In genomic region chr10:76429331-76429625, GRCh38 we compare ENCODE assay signal across 17 cellular contexts.
DNase-seq lines count a peak whose midpoint lies in the region; ATAC-seq and TF ChIP-seq lines count a peak whose summit lies in the region.
"Had no signal": no experiment of that assay in that cellular context is flagged by ENCODE, and none has a peak within 500 bp of the region (broad histone marks: within the 10 kb centered on the region; RNA-seq: fewer than 3 reads in every experiment).

No MANE protein-coding gene starts in this region.

- intact Hi-C loops in Right ventricle myocardium superior (cut with DNase I), result no loop called here
- intact Hi-C loops in vagina (cut with DNase I), result no loop called here

- H3K27me3 Mint-ChIP-seq in brain (peaks cover 12% of the 10 kb centered on the region), nephron (ENCODE audit: low read depth) (no peaks in the 10 kb centered on the region)
- H3K27me3 Mint-ChIP-seq: CD4-positive, alpha-beta memory T cell had no signal

- H3K36me3 Mint-ChIP-seq in brain (no peaks in the 10 kb centered on the region), nephron (ENCODE audit: low read depth) (no peaks in the 10 kb centered on the region)
- H3K36me3 Mint-ChIP-seq: CD4-positive, alpha-beta memory T cell had no signal

- ATAC-seq in Right ventricle myocardium superior (ENCODE audit: poor library complexity), result no peak
- no peak for ATAC-seq in HG03196 (IDR thresholded peaks at IDR 0.05; ENCODE audit: unreplicated experiment)
- ATAC-seq: Panc1 had no signal

- H3K4me3 Mint-ChIP-seq in brain, result peak overlapping the region; percentile 28 to 77 (median 64)
- peak overlapping the region in 2 of 3 experiments; percentile 37 to 52 for H3K4me3 Mint-ChIP-seq in nephron
- H3K4me3 Mint-ChIP-seq: CD4-positive, alpha-beta memory T cell had no signal

- H3K4me1 ChIP-seq in cardiac muscle cell (ENCODE audit: low read depth) (peaks cover 49% of the 10 kb centered on the region), vagina (peaks cover 22% of the 10 kb centered on the region)

- H3K9me3 ChIP-seq in cardiac muscle cell (ENCODE audit: low read depth) (no peaks in the 10 kb centered on the region), vagina (no peaks in the 10 kb centered on the region)
- H3K9me3 ChIP-seq: testis had no signal

- H3K9me3 Mint-ChIP-seq in brain (peaks cover 0 to 10% (median 3%) of the 10 kb centered on the region in 5 experiments), nephron (peaks cover 2% of the 10 kb centered on the region)

- DNase-seq in cardiac muscle cell (ENCODE audit: low read depth in 1 of 2, low spot score in 1 of 2) (no peak), Right ventricle myocardium superior (no peak), vagina (ENCODE audit: extremely low spot score in 2 of 2) (no peak), activated T-cell treated with anti-CD3 and anti-CD28 coated beads for 4 hours (no peak)
- no peak for DNase-seq in activated CD8-positive, alpha-beta memory T cell treated with anti-CD3 and anti-CD28 coated beads, Interleukin-2, amount 50 U/mL, for 4 hours
- DNase-seq: activated CD4-positive, alpha-beta T cell treated with anti-CD3 and anti-CD28 coated beads for 48 hours; activated naive CD4-positive, alpha-beta T cell treated with Interleukin-2 at 50 U/mL for 16 hours; CD4-positive, alpha-beta memory T cell; KBM-7; NCI-H748 treated with DMSO at 0.1 percent for 48 hours; stimulated activated CD4-positive, alpha-beta T cell treated with anti-CD3 and anti-CD28 coated beads, Interleukin-4, amount 100 ng/mL, for 4 hours; stimulated activated CD8-positive, alpha-beta memory T cell treated with anti-CD3 and anti-CD28 coated beads, Interleukin-4, amount 100 ng/mL, for 48 hours; testis had no signal

- H3K36me3 ChIP-seq in cardiac muscle cell (no peaks in the 10 kb centered on the region), vagina (no peaks in the 10 kb centered on the region)

- H3K4me3 ChIP-seq in cardiac muscle cell (no peak overlapping the region), vagina (no peak overlapping the region)
- H3K4me3 ChIP-seq: testis had no signal

- H3K4me1 Mint-ChIP-seq in brain, result peaks cover 61% of the 10 kb centered on the region
- peaks cover 54% of the 10 kb centered on the region for H3K4me1 Mint-ChIP-seq in nephron
- H3K4me1 Mint-ChIP-seq: CD4-positive, alpha-beta memory T cell had no signal

- TF ChIP-seq POLR2A in vagina (IDR thresholded peaks at IDR 0.05), result no peak

- H3K27ac Mint-ChIP-seq in brain (peak overlapping the region; percentile 8 to 75 (median 16)), nephron (peak overlapping the region; percentile 68 to 79 (median 74))
- H3K27ac Mint-ChIP-seq: CD4-positive, alpha-beta memory T cell had no signal

- H3K27me3 ChIP-seq in cardiac muscle cell (no peaks in the 10 kb centered on the region), vagina (no peaks in the 10 kb centered on the region)
- H3K27me3 ChIP-seq: testis had no signal

- peak overlapping the region; percentile 77 for H3K27ac ChIP-seq in cardiac muscle cell
- peak overlapping the region; percentile 59 for H3K27ac ChIP-seq in vagina

- TF ChIP-seq CTCF in cardiac muscle cell (IDR thresholded peaks at IDR 0.05; ENCODE audit: low read depth, low read length) (no peak), brain (conservative IDR thresholded peaks at IDR 0.05) (no peak), nephron (IDR thresholded peaks at IDR 0.05; ENCODE audit: unreplicated experiment in 3 of 3) (no peak), vagina (IDR thresholded peaks at IDR 0.05) (no peak)
